ENCODE assay signal across 1 cellular context in the genomic region with DNA sequence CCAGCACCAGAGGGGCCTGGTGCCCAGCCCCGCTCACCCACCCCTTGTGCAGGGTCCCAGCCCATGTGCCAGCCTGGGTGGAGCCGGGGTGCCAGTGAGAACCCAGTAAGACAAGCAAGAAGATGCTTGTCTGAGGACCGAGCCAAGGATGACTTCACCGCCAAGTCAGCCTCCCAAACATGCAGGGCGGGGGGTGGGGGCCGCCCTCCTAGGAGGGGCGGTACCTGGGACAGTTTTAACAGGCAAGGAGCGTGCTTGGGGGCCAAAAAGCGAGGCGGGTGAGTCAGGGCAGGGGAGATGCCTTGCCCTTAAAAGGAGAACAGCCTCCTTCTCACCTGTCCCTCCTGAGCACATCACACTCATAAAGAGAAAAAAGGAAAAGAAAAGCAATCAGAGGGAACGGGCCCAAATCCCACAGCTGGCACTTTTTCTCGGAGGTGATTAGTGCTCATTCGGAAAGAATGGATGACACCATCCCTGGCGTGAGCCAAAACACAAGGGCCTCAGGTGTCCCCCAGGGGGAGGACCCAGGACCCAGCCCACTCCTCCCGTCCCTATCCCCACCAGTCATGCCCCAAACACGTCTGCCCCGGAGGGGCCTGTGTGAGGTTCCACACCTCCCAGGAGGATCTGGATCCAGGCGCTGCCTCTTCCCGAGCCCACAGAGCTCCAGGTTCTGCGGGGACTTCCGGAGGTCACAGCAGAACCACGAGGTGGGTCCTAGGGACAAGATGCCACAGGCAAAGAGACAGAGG.
TF ChIP-seq lines count a peak whose summit lies in the region.

No MANE protein-coding gene starts in this region.

TF ChIP-seq in SK-N-SH, 30 proteins besides CTCF, POLR2A, EP300 and RAD21 (continued from another document):
- TF ChIP-seq, protein P1, sequence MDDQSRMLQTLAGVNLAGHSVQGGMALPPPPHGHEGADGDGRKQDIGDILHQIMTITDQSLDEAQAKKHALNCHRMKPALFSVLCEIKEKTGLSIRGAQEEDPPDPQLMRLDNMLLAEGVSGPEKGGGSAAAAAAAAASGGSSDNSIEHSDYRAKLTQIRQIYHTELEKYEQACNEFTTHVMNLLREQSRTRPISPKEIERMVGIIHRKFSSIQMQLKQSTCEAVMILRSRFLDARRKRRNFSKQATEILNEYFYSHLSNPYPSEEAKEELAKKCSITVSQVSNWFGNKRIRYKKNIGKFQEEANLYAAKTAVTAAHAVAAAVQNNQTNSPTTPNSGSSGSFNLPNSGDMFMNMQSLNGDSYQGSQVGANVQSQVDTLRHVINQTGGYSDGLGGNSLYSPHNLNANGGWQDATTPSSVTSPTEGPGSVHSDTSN (IDR thresholded peaks at IDR 0.05), result no peak
- TF ChIP-seq FOSL2 (IDR thresholded peaks at IDR 0.05; ENCODE audit: borderline replicate concordance, low read depth), result peak; percentile 57; the same call in 1 of the 2 replicates
- TF ChIP-seq RXRA (IDR thresholded peaks at IDR 0.05; ENCODE audit: borderline replicate concordance, low read depth), result no peak
- TF ChIP-seq TEAD4 (IDR thresholded peaks at IDR 0.05; ENCODE audit: borderline replicate concordance, insufficient read depth), result 0 out of 2 replicates have a peak, but pooled peaks have one; percentile 45
- TF ChIP-seq POLR2AphosphoS5 (IDR thresholded peaks at IDR 0.05; ENCODE audit: low read depth, low read length), result no peak
- TF ChIP-seq, protein P2, sequence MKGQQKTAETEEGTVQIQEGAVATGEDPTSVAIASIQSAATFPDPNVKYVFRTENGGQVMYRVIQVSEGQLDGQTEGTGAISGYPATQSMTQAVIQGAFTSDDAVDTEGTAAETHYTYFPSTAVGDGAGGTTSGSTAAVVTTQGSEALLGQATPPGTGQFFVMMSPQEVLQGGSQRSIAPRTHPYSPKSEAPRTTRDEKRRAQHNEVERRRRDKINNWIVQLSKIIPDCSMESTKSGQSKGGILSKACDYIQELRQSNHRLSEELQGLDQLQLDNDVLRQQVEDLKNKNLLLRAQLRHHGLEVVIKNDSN (IDR thresholded peaks at IDR 0.05; ENCODE audit: borderline replicate concordance, low read depth), result no peak
- TF ChIP-seq NRF1 (IDR thresholded peaks at IDR 0.05; ENCODE audit: low read depth, low read length), result no peak
- no peak for TF ChIP-seq TAF1 (IDR thresholded peaks at IDR 0.05; ENCODE audit: borderline replicate concordance, low read depth, low read length)
- peak; percentile 70 for TF ChIP-seq NFIC (IDR thresholded peaks at IDR 0.05; ENCODE audit: borderline replicate concordance)
- no peak for TF ChIP-seq TCF12 (IDR thresholded peaks at IDR 0.05)
